1 cellular context compared by ENCODE assay signal in the genomic region with DNA sequence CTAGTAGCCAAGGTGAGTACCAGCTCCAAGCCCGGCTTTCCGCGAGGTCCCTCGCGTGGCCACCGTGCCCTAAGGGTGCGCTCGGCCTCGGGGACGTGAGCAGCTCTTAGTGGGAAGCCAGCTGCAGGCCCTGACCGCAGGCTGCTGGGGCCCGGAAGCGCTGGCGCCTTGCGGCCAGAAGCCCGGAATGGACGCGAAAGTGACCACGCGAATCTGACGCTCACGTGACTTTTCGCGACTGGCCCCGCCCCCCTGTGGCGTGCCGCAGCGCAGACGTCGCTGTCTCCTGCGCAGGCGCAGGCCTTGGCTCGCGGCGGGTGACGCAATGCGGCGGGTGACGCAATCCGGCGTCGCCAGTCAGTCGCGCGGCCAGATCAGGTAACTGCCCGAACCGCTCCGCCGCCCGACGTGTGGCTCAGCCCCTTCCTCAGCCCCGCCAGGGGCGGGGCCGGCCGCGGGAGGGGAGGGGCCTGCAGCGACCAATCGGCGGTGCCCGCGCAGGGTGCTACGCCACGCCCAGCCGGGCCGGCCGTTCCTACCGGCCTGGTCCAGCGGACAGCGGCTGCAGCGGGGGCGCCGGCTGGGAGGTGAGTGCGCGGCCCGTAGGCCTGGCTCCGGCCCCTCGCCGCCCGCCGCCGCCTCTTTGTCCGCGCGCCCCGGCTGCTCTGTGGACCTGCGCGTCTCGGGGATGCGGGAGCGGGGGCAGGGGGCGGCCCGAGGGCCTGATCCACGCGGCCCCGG.
TF ChIP-seq lines count a peak whose summit lies in the region.

A gene (plus strand): TSS at position 532 of the 741 bp plus-strand sequence. CDS start 2,202 bp downstream, outside the sequence.

TF ChIP-seq in HEK293, 187 proteins besides CTCF, POLR2A, EP300 and RAD21 (continued from another document):
- TF ChIP-seq, protein P1, sequence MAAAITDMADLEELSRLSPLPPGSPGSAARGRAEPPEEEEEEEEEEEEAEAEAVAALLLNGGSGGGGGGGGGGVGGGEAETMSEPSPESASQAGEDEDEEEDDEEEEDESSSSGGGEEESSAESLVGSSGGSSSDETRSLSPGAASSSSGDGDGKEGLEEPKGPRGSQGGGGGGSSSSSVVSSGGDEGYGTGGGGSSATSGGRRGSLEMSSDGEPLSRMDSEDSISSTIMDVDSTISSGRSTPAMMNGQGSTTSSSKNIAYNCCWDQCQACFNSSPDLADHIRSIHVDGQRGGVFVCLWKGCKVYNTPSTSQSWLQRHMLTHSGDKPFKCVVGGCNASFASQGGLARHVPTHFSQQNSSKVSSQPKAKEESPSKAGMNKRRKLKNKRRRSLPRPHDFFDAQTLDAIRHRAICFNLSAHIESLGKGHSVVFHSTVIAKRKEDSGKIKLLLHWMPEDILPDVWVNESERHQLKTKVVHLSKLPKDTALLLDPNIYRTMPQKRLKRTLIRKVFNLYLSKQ (tag by site-specific recombination; IDR thresholded peaks at IDR 0.05; ENCODE audit: borderline replicate concordance): no peak
- TF ChIP-seq, protein P2, sequence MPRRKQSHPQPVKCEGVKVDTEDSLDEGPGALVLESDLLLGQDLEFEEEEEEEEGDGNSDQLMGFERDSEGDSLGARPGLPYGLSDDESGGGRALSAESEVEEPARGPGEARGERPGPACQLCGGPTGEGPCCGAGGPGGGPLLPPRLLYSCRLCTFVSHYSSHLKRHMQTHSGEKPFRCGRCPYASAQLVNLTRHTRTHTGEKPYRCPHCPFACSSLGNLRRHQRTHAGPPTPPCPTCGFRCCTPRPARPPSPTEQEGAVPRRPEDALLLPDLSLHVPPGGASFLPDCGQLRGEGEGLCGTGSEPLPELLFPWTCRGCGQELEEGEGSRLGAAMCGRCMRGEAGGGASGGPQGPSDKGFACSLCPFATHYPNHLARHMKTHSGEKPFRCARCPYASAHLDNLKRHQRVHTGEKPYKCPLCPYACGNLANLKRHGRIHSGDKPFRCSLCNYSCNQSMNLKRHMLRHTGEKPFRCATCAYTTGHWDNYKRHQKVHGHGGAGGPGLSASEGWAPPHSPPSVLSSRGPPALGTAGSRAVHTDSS (tag by site-specific recombination; IDR thresholded peaks at IDR 0.05): no peak
- TF ChIP-seq GLI4 (tag by site-specific recombination; IDR thresholded peaks at IDR 0.05) (no peak), ZNF658 (tag by site-specific recombination; IDR thresholded peaks at IDR 0.05) (no peak)
- TF ChIP-seq, protein P3, sequence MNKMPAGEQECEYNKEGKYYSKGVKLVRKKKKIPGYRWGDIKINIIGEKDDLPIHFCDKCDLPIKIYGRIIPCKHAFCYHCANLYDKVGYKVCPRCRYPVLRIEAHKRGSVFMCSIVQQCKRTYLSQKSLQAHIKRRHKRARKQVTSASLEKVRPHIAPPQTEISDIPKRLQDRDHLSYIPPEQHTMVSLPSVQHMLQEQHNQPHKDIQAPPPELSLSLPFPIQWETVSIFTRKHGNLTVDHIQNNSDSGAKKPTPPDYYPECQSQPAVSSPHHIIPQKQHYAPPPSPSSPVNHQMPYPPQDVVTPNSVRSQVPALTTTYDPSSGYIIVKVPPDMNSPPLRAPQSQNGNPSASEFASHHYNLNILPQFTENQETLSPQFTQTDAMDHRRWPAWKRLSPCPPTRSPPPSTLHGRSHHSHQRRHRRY (tag by site-specific recombination; IDR thresholded peaks at IDR 0.05): no peak
TF ChIP-seq in HEK293: peak in this region for 58.
